In the genomic region with DNA sequence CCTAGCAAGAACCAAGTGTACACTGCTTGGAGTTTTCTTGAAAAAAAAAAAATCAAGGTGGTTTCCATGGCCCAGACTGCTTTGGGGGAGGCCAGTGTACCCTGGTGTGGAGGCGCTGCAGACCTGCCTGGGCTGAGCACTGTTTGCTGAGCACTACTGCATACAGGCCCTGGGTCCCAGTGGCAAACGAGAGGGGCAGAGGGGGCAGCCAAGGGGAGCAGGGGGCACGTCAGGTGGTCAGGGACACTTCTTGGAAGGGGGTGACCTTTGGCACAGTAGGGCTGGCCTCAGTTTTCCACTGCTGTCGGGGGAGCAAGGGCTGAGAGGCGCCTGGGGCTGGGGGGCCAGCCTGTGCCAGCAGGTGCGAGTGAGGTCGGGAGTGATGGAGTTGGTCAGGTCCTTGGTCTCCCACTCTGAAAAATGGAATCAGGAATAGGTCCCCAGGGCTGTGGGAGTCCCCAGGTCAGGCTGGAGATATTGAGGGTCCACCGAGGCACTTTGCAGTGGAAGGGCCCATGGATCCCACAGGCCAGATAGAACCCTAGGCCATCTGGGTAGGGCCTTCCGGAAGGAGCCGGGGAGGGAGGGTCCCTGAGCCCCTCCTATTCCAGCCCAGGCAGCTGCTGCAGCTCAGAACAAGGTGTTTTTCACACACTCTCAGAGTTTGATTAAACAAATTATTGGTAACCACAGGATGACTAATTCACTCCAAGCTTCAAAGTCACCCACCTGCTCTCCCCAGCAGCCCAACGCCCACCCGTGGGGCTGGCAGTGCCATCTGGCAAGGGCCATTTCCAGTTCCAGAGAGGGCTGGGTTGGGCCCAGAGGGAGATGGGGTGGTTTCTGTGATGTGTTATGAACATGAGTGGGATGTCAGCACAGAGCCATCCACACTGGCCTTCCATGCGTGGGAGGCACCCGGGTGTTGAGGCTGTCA, we compare ENCODE assay signal across 8 cellular contexts. TPM values are rescaled to one million over a fixed set of nuclear protein-coding genes. Genes with fewer than 3 reads are reported as not detected.
DNase-seq lines count a peak whose midpoint lies in the region; ATAC-seq and TF ChIP-seq lines count a peak whose summit lies in the region.

No MANE protein-coding gene starts in this region.

- H3K4me3 ChIP-seq in ACC112 (ENCODE audit: low read depth, low read length): peak overlapping the region; percentile 81
- H3K4me3 ChIP-seq in right lobe of liver: peak overlapping the region; percentile 58 to 71 (median 65)

- intact Hi-C loops in activated T-helper 2 cell treated with anti-CD3 and anti-CD28 coated beads, Interferon-gamma antibody, Interleukin-2, Interleukin-4, amounts not matched to agents 10 μg/mL and 5 μg/mL and 100 μg/mL, durations not matched to agents 14 hours and 24 hours and 36 hours (cut with micrococcal nuclease): loop anchor here (10.0 kb wide), 2 partner anchors 328 to 582 kb away; partner anchors contain the start of gene PIEZO1
- intact Hi-C loops in right lobe of liver (cut with DNase I): no loop called here

- H3K27ac ChIP-seq in ACC112 (ENCODE audit: low read depth, low read length) (no peak overlapping the region; the same call in 1 of the 2 replicates), right lobe of liver (peak overlapping the region in 2 of 3 donors; percentile 38 to 86)

- H3K27ac Mint-ChIP-seq in activated T-helper 2 cell treated with anti-CD3 and anti-CD28 coated beads, Interferon-gamma antibody, Interleukin-2, Interleukin-4, amounts not matched to agents 10 μg/mL and 5 μg/mL and 100 μg/mL, durations not matched to agents 14 hours and 24 hours and 36 hours: peak overlapping the region; percentile 91

- H3K36me3 ChIP-seq in ACC112 (ENCODE audit: insufficient read depth, low read length): no peaks in the 10 kb centered on the region
- H3K36me3 ChIP-seq in right lobe of liver: no peaks in the 10 kb centered on the region

- H3K27me3 ChIP-seq in ACC112 (ENCODE audit: insufficient read depth, low read length): no peaks in the 10 kb centered on the region
- no peaks in the 10 kb centered on the region for H3K27me3 ChIP-seq in right lobe of liver

- no peak for TF ChIP-seq POLR2A in right lobe of liver (IDR thresholded peaks at IDR 0.05)

- peak overlapping the region; percentile 68 for H3K4me3 Mint-ChIP-seq in activated T-helper 2 cell treated with anti-CD3 and anti-CD28 coated beads, Interferon-gamma antibody, Interleukin-2, Interleukin-4, amounts not matched to agents 10 μg/mL and 5 μg/mL and 100 μg/mL, durations not matched to agents 14 hours and 24 hours and 36 hours (ENCODE audit: low read depth)

- WGBS in right lobe of liver (ENCODE audit: insufficient coverage, low coverage, low lambda C conversion rate, missing lambda C conversion rate): 30% methylated on average over 2 of the region's 14 CpGs

- H3K79me2 ChIP-seq in ACC112 (ENCODE audit: control insufficient read depth, insufficient read depth, low read length, unreplicated experiment): peaks cover 16% of the 10 kb centered on the region

- no peaks in the 10 kb centered on the region for H3K27me3 Mint-ChIP-seq in activated T-helper 2 cell treated with anti-CD3 and anti-CD28 coated beads, Interferon-gamma antibody, Interleukin-2, Interleukin-4, amounts not matched to agents 10 μg/mL and 5 μg/mL and 100 μg/mL, durations not matched to agents 14 hours and 24 hours and 36 hours (ENCODE audit: low read depth)

- no peaks in the 10 kb centered on the region for H3K9me3 Mint-ChIP-seq in activated T-helper 2 cell treated with anti-CD3 and anti-CD28 coated beads, Interferon-gamma antibody, Interleukin-2, Interleukin-4, amounts not matched to agents 10 μg/mL and 5 μg/mL and 100 μg/mL, durations not matched to agents 14 hours and 24 hours and 36 hours

- H3K9me3 ChIP-seq in right lobe of liver: no peaks in the 10 kb centered on the region

- no peaks in the 10 kb centered on the region for H3K36me3 Mint-ChIP-seq in activated T-helper 2 cell treated with anti-CD3 and anti-CD28 coated beads, Interferon-gamma antibody, Interleukin-2, Interleukin-4, amounts not matched to agents 10 μg/mL and 5 μg/mL and 100 μg/mL, durations not matched to agents 14 hours and 24 hours and 36 hours (ENCODE audit: low read depth)

- H3K4me1 ChIP-seq in ACC112 (ENCODE audit: control insufficient read depth, insufficient read depth, low read length, unreplicated experiment) (peaks cover 22% of the 10 kb centered on the region), right lobe of liver (peaks cover 0 to 30% (median 10%) of the 10 kb centered on the region in 4 donors)

- peaks cover 30% of the 10 kb centered on the region for H3K4me1 Mint-ChIP-seq in activated T-helper 2 cell treated with anti-CD3 and anti-CD28 coated beads, Interferon-gamma antibody, Interleukin-2, Interleukin-4, amounts not matched to agents 10 μg/mL and 5 μg/mL and 100 μg/mL, durations not matched to agents 14 hours and 24 hours and 36 hours (ENCODE audit: low read depth)

- DNase-seq in NCI-H146 (lab: John Stamatoyannopoulos, UW): peak; percentile 68
- DNase-seq in activated T-helper 2 cell treated with anti-CD3 and anti-CD28 coated beads, Interferon-gamma antibody, Interleukin-2, Interleukin-4, amounts not matched to agents 10 μg/mL and 5 μg/mL and 100 μg/mL, durations not matched to agents 14 hours and 24 hours and 36 hours (ENCODE audit: low spot score): no peak
- no peak for DNase-seq in right lobe of liver
- DNase-seq in stimulated activated CD8-positive, alpha-beta memory T cell treated with anti-CD3 and anti-CD28 coated beads, Interleukin-2, amount 100 ng/mL, for 48 hours (ENCODE audit: low read depth in 2 of 2): peak; percentile 56 to 58
- no peak for DNase-seq in GF-D8 (lab: John Stamatoyannopoulos, UW)

- no peak for TF ChIP-seq CTCF in right lobe of liver (IDR thresholded peaks at IDR 0.05)

- H2AFZ ChIP-seq in ACC112 (ENCODE audit: low read length, unreplicated experiment): peak overlapping the region; percentile 92

- no peak for ATAC-seq in right lobe of liver
- ATAC-seq in HG02759 (IDR thresholded peaks at IDR 0.05; ENCODE audit: unreplicated experiment): no peak
- ATAC-seq in HG03095 (IDR thresholded peaks at IDR 0.05; ENCODE audit: unreplicated experiment): no peak

RNA-seq across cellular contexts. Expression of gene ZFPM1, which starts 3.5 kb away (rescaled TPM):
- total RNA-seq in activated T-helper 2 cell treated with anti-CD3 and anti-CD28 coated beads, Interferon-gamma antibody, Interleukin-2, Interleukin-4, amounts not matched to agents 10 μg/mL and 5 μg/mL and 100 μg/mL, durations not matched to agents 14 hours and 24 hours and 36 hours: 12.9 and 14.5 TPM in 2 replicates
- total RNA-seq in right lobe of liver: 10 to 100 TPM in 2 of 6 experiments, 1 to 10 TPM in 4; 3.8 to 15.5 (median 8.3) TPM

Comparison
In these comparisons a context has a peak if more than half of its experiments do, and no peak if none do; other contexts are left out.
1. DNase-seq: peak in NCI-H146 (single experiment) and stimulated activated CD8-positive, alpha-beta memory T cell treated with anti-CD3 and anti-CD28 coated beads, Interleukin-2, amount 100 ng/mL, for 48 hours (2 of 2); none in activated T-helper 2 cell treated with anti-CD3 and anti-CD28 coated beads, Interferon-gamma antibody, Interleukin-2, Interleukin-4, amounts not matched to agents 10 μg/mL and 5 μg/mL and 100 μg/mL, durations not matched to agents 14 hours and 24 hours and 36 hours (single experiment), right lobe of liver (0 of 3) and GF-D8 (single experiment).